34 cellular contexts compared by ENCODE assay signal in the genomic region with DNA sequence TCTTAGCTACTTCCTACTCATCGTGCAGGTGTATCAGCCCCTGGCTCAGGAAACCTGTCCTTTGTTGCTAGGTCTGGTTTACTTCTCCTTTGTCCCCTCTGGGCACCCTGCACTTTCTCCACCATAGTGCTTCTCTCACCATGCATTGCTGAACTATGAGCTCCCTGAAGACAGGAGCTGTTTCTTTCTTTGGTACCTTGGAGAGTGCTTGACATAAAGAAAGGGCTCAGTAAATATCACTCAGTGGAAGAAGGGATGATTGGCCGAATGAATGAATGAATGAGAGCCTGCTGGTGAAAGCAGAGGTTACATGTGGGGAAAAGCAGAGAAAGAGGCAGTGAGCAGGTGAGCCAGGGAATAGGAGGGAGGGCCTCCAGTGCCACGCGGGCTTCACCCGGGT. TPM values are rescaled to one million over a fixed set of nuclear protein-coding genes. Genes with fewer than 3 reads are reported as not detected.
"Had no signal": no experiment of that assay in that cellular context is flagged by ENCODE, and none has a peak within 500 bp of the region (broad histone marks: within the 10 kb centered on the region; RNA-seq: fewer than 3 reads in every experiment).

No MANE protein-coding gene starts in this region.

- H3K36me3 ChIP-seq: brain microvascular endothelial cell, esophagus muscularis mucosa, gastrocnemius medialis, heart left ventricle, WERI-Rb-1 had no signal

- H3K4me1 ChIP-seq: esophagus muscularis mucosa, foreskin keratinocyte, gastrocnemius medialis, heart left ventricle had no signal

- ATAC-seq: activated CD4-positive, CD25-positive, alpha-beta regulatory T cell treated with anti-CD3 and anti-CD28 coated beads, Interleukin-2, amount 50 U/mL, for 24 hours; activated CD8-positive, alpha-beta T cell treated with anti-CD3 and anti-CD28 coated beads for 36 hours; activated T-cell treated with anti-CD3 and anti-CD28 coated beads, Interleukin-2, amount 50 U/mL, for 4 hours; activated T-helper 17 cell treated with anti-CD3 and anti-CD28 coated beads, Interleukin-2, amount 50 U/mL, for 72 hours; effector memory CD8-positive, alpha-beta T cell; foreskin keratinocyte; gastrocnemius medialis; heart left ventricle; T-helper 17 cell had no signal

- H3K27ac ChIP-seq: brain microvascular endothelial cell, coronary artery, esophagus muscularis mucosa, foreskin keratinocyte, gastrocnemius medialis, heart left ventricle, WERI-Rb-1 had no signal

- H3K27me3 ChIP-seq: brain microvascular endothelial cell, gastrocnemius medialis had no signal

- H3K4me3 ChIP-seq: coronary artery, esophagus muscularis mucosa, gastrocnemius medialis, heart left ventricle had no signal

- H3K9me3 ChIP-seq: esophagus muscularis mucosa, gastrocnemius medialis, heart left ventricle had no signal

- DNase-seq: activated B cell treated with CpG ODN at 0.5 μM for 24 hours; activated CD4-positive, alpha-beta T cell treated with anti-CD3 and anti-CD28 coated beads for 48 hours; activated CD4-positive, alpha-beta T cell treated with anti-CD3 and anti-CD28 coated beads, Interleukin-2, amount 50 U/mL, for 1 hour; activated CD4-positive, alpha-beta T cell treated with anti-CD3 and anti-CD28 coated beads, Interleukin-2, amount 50 U/mL, for 48 hours; activated CD8-positive, alpha-beta memory T cell treated with anti-CD3 and anti-CD28 coated beads for 24 hours; activated CD8-positive, alpha-beta T cell treated with anti-CD3 and anti-CD28 coated beads for 36 hours; activated effector memory CD4-positive, alpha-beta T cell treated with Interleukin-2 at 50 U/mL for 16 hours; activated gamma-delta T cell treated with Interleukin-2 at 50 U/mL for 16 hours; activated naive CD4-positive, alpha-beta T cell treated with anti-CD3 and anti-CD28 coated beads, Interleukin-2, amount 50 U/mL, for 16 hours; activated naive CD4-positive, alpha-beta T cell treated with Interleukin-2 at 50 U/mL for 16 hours; activated T-cell treated with anti-CD3 and anti-CD28 coated beads, Interleukin-2, amount 50 U/mL, for 4 hours; amniotic stem cell; anterior cingulate cortex; brain microvascular endothelial cell; dermis blood vessel endothelial cell; effector CD4-positive, alpha-beta T cell; effector memory CD8-positive, alpha-beta T cell; erythroblast; foreskin keratinocyte; gastrocnemius medialis; glutamatergic neuron; heart left ventricle; T-helper 17 cell; T1000; WERI-Rb-1 had no signal

RNA-seq across cellular contexts. Expression of gene HMGB4, which starts 9.8 kb away (rescaled TPM):
- total RNA-seq: activated B cell treated with CpG ODN at 0.5 μM for 24 hours; activated CD8-positive, alpha-beta T cell treated with anti-CD3 and anti-CD28 coated beads for 36 hours; activated T-cell treated with anti-CD3 and anti-CD28 coated beads, Interleukin-2, amount 50 U/mL, for 4 hours; activated T-helper 17 cell treated with anti-CD3 and anti-CD28 coated beads, Interleukin-2, amount 50 U/mL, for 72 hours; astrocyte; bronchial epithelial cell; cardiac septum; cerebellum; dermis blood vessel endothelial cell; esophagus muscularis mucosa; foreskin keratinocyte; gastrocnemius medialis; heart left ventricle; T-helper 17 cell had no signal
- polyA plus RNA-seq: adipose tissue, foreskin keratinocyte, heart left ventricle had no signal
